8 cellular contexts compared by ENCODE assay signal in genomic region chr20:31738729-31739549, GRCh38.
A peak's percentile ranks its signal among the peaks of the same experiment; 100 is the strongest.
DNase-seq lines count a peak whose midpoint lies in the region; ATAC-seq and FAIRE-seq lines count a peak whose summit lies in the region.

Gene TPX2, plus strand, starts transcription at chr20:31739290. Its CDS starts 18,187 bp downstream, at chr20:31757477.

- H3K4me3 ChIP-seq in BLaER1 treated with 17β-estradiol and CSF1 and Interleukin-3, amounts not matched to agents 10 nM and 100 nM = peak within 1 kb of the TSS; percentile 77 to 93 (median 84)

- H3K4me1 ChIP-seq in BLaER1 treated with 17β-estradiol and CSF1 and Interleukin-3, amounts not matched to agents 10 nM and 100 nM = peaks cover 38 to 45% (median 42%) of the 10 kb centered on the region in 10 experiments

- FAIRE-seq in GM19239 (lab: Jason Lieb, UNC) = peak; percentile 95

- DNase-seq in GM19239 (ENCODE audit: insufficient read length, low spot score) (peak; percentile 90), NCI-H510A treated with DMSO at 0.1 percent for 48 hours (lab: John Stamatoyannopoulos, UW) (peak; percentile 96), kidney glomerular epithelial cell (lab: John Stamatoyannopoulos, UW) (peak; percentile 95)
- peak; percentile 81 to 83 for DNase-seq in activated CD4-positive, alpha-beta T cell treated with anti-CD3 and anti-CD28 coated beads for 24 hours (ENCODE audit: low read depth in 2 of 2)
- DNase-seq in stimulated activated CD4-positive, alpha-beta T cell treated with anti-CD3 and anti-CD28 coated beads, Interleukin-1b, Interleukin-23, amount 100 ng/mL, for 24 hours (ENCODE audit: low read depth in 4 of 4, low spot score in 1 of 4) = peak; percentile 63 to 83 (median 79)

- no peaks in the 10 kb centered on the region for H3K9me3 ChIP-seq in BLaER1 treated with 17β-estradiol and CSF1 and Interleukin-3, amounts not matched to agents 10 nM and 100 nM (replicated peaks in 1 of 11)

- peak within 1 kb of the TSS; percentile 33 to 95 (median 88); a peak in 21 of 22 replicates for H3K27ac ChIP-seq in BLaER1 treated with 17β-estradiol and CSF1 and Interleukin-3, amounts not matched to agents 10 nM and 100 nM
- peak within 1 kb of the TSS; percentile 56 for H3K27ac ChIP-seq in cingulate gyrus (ENCODE audit: low read depth, low read length)

- ATAC-seq in HG03442 (IDR thresholded peaks at IDR 0.05; ENCODE audit: unreplicated experiment) = peak; percentile 96

- peaks cover 0 to 23% (median 20%) of the 10 kb centered on the region in 11 experiments; a peak in 17 of 22 replicates for H3K36me3 ChIP-seq in BLaER1 treated with 17β-estradiol and CSF1 and Interleukin-3, amounts not matched to agents 10 nM and 100 nM

- peaks cover 0 to 35% (median 21%) of the 10 kb centered on the region in 11 experiments; a peak in 10 of 22 replicates for H4K20me1 ChIP-seq in BLaER1 treated with 17β-estradiol and CSF1 and Interleukin-3, amounts not matched to agents 10 nM and 100 nM

- H3K9ac ChIP-seq in BLaER1 treated with 17β-estradiol and CSF1 and Interleukin-3, amounts not matched to agents 10 nM and 100 nM = peak within 1 kb of the TSS; percentile 76 to 94 (median 89)

- peak within 1 kb of the TSS; percentile 82 to 97 (median 91) for H3K4me2 ChIP-seq in BLaER1 treated with 17β-estradiol and CSF1 and Interleukin-3, amounts not matched to agents 10 nM and 100 nM

- H3K27me3 ChIP-seq in BLaER1 treated with 17β-estradiol and CSF1 and Interleukin-3, amounts not matched to agents 10 nM and 100 nM = no peaks in the 10 kb centered on the region

Comparison
In these comparisons a context has a peak if more than half of its experiments do, and no peak if none do; other contexts are left out.
1. Peak in every context shown above with its lines: DNase-seq, ATAC-seq, H3K4me3 ChIP-seq and H3K27ac ChIP-seq.